In the genomic region with DNA sequence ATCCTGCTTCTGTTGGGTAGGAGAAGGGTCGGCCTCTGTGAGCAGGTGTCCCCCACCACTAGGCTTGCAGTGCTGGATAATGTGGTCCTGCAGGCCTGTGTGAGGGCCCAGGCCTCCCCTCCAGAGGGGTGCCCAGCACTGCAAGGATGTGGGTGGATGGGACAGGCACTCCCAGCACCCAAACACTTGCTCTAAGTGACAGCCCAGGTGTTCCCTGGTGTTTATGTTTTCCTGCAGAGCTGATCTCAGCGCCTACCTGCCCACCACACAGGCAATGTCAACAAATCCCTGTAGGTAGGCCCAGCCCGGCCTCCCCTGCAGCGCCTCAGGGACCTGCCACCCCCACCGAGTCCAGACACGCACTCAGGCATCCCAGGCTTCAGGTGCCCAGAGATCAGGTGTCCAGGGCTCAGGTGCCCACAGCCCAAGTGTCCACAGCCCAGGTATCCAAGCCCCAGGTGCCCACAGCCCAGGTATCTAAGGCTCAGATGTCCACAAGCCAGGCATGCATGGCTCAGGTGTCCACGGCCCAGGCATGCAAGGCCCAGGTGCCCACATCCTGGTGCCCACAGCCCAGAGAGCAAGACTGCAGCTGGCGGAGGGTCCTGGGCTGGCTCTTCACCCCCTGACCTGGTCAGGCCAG, we compare ENCODE assay signal across 13 cellular contexts. TPM values are rescaled to one million over a fixed set of nuclear protein-coding genes. Genes with fewer than 3 reads are reported as not detected.
DNase-seq lines count a peak whose midpoint lies in the region; ATAC-seq, FAIRE-seq and TF ChIP-seq lines count a peak whose summit lies in the region.
"Had no signal": no experiment of that assay in that cellular context is flagged by ENCODE, and none has a peak within 500 bp of the region (broad histone marks: within the 10 kb centered on the region; RNA-seq: fewer than 3 reads in every experiment).

No MANE protein-coding gene starts in this region.

- H3K27me3 Mint-ChIP-seq in activated CD8-positive, alpha-beta memory T cell treated with anti-CD3 and anti-CD28 coated beads, Interleukin-2, amount 10 ng/mL, durations not matched to agents 7 days and 5 days = no peaks in the 10 kb centered on the region
- peaks cover 5% of the 10 kb centered on the region for H3K27me3 Mint-ChIP-seq in endothelial cell (ENCODE audit: unreplicated experiment)

- H3K4me3 Mint-ChIP-seq in activated CD8-positive, alpha-beta memory T cell treated with anti-CD3 and anti-CD28 coated beads, Interleukin-2, amount 10 ng/mL, durations not matched to agents 7 days and 5 days = no peak overlapping the region
- no peak overlapping the region for H3K4me3 Mint-ChIP-seq in endothelial cell (ENCODE audit: unreplicated experiment)

- H3K27me3 ChIP-seq in BE2C = no peaks in the 10 kb centered on the region

- DNase-seq in cardiac septum (ENCODE audit: low spot score) (peak; percentile 71), Right ventricle myocardium inferior (ENCODE audit: missing footprints) (no peak), mesenteric fat pad (ENCODE audit: low spot score) (peak; percentile 81), urothelium cell line (ENCODE audit: low spot score) (no peak), NCI-H187 treated with DMSO at 0.1 percent for 48 hours (lab: John Stamatoyannopoulos, UW) (no peak), endothelial cell (ENCODE audit: low spot score) (no peak), BE2C (no peak)
- DNase-seq in activated CD8-positive, alpha-beta memory T cell treated with anti-CD3 and anti-CD28 coated beads, Interleukin-2, amount 10 ng/mL, durations not matched to agents 7 days and 5 days = no peak
- DNase-seq: activated gamma-delta T cell treated with Interleukin-2 at 50 U/mL for 16 hours, AML-193, NCI-H2029 had no signal

- H3K27ac Mint-ChIP-seq in activated CD8-positive, alpha-beta memory T cell treated with anti-CD3 and anti-CD28 coated beads, Interleukin-2, amount 10 ng/mL, durations not matched to agents 7 days and 5 days = peak overlapping the region; percentile 24
- H3K27ac Mint-ChIP-seq in endothelial cell (ENCODE audit: unreplicated experiment) = no peak overlapping the region
- H3K27ac Mint-ChIP-seq: stimulated activated effector memory CD8-positive, alpha-beta T cell treated with anti-CD3 and anti-CD28 coated beads, Interleukin-12 subunit alpha, Interleukin-12 subunit beta, amount 100 ng/mL, for 72 hours had no signal

- no peak for ATAC-seq in Right ventricle myocardium inferior
- no peak for ATAC-seq in activated CD8-positive, alpha-beta memory T cell treated with anti-CD3 and anti-CD28 coated beads, Interleukin-2, amount 10 ng/mL, durations not matched to agents 7 days and 5 days
- ATAC-seq: stimulated activated effector memory CD8-positive, alpha-beta T cell treated with anti-CD3 and anti-CD28 coated beads, Interleukin-12 subunit alpha, Interleukin-12 subunit beta, amount 100 ng/mL, for 72 hours had no signal

- no peak overlapping the region for H3K4me3 ChIP-seq in BE2C (ENCODE audit: low read depth, low read length)

- CTCF ChIA-PET in activated CD8-positive, alpha-beta memory T cell treated with anti-CD3 and anti-CD28 coated beads, Interleukin-2, amount 10 ng/mL, durations not matched to agents 7 days and 5 days (lab: Charles Lee) = no interaction called here

- H3K36me3 Mint-ChIP-seq in activated CD8-positive, alpha-beta memory T cell treated with anti-CD3 and anti-CD28 coated beads, Interleukin-2, amount 10 ng/mL, durations not matched to agents 7 days and 5 days = no peaks in the 10 kb centered on the region
- H3K36me3 Mint-ChIP-seq in endothelial cell (ENCODE audit: low read depth, unreplicated experiment) = no peaks in the 10 kb centered on the region
- H3K36me3 Mint-ChIP-seq: stimulated activated effector memory CD8-positive, alpha-beta T cell treated with anti-CD3 and anti-CD28 coated beads, Interleukin-12 subunit alpha, Interleukin-12 subunit beta, amount 100 ng/mL, for 72 hours had no signal

- TF ChIP-seq CTCF in endothelial cell (IDR thresholded peaks at IDR 0.05; ENCODE audit: unreplicated experiment) (no peak), BE2C (IDR thresholded peaks at IDR 0.05; ENCODE audit: low read depth, low read length) (no peak)

- H3K9me3 ChIP-seq in BE2C = no peaks in the 10 kb centered on the region
- H3K9me3 ChIP-seq: left lung had no signal

- H3K4me1 Mint-ChIP-seq in activated CD8-positive, alpha-beta memory T cell treated with anti-CD3 and anti-CD28 coated beads, Interleukin-2, amount 10 ng/mL, durations not matched to agents 7 days and 5 days = peaks cover 10% of the 10 kb centered on the region
- H3K4me1 Mint-ChIP-seq in endothelial cell (ENCODE audit: unreplicated experiment) = no peaks in the 10 kb centered on the region

- H3K9me3 Mint-ChIP-seq in activated CD8-positive, alpha-beta memory T cell treated with anti-CD3 and anti-CD28 coated beads, Interleukin-2, amount 10 ng/mL, durations not matched to agents 7 days and 5 days (ENCODE audit: low read depth) = no peaks in the 10 kb centered on the region
- no peaks in the 10 kb centered on the region for H3K9me3 Mint-ChIP-seq in endothelial cell (ENCODE audit: unreplicated experiment)
- H3K9me3 Mint-ChIP-seq: stimulated activated effector memory CD8-positive, alpha-beta T cell treated with anti-CD3 and anti-CD28 coated beads, Interleukin-12 subunit alpha, Interleukin-12 subunit beta, amount 100 ng/mL, for 72 hours had no signal

- intact Hi-C loops in cardiac septum (cut with DNase I) = no loop called here
- intact Hi-C loops in Right ventricle myocardium inferior (cut with DNase I) = loop anchor here (10.0 kb wide), 1 partner anchor 104 kb away; no protein-coding TSS in a partner anchor

- FAIRE-seq in urothelium cell line (lab: Jason Lieb, UNC) = peak; percentile 23

- H3K36me3 ChIP-seq in BE2C = no peaks in the 10 kb centered on the region
- H3K36me3 ChIP-seq: left lung had no signal

- no peaks in the 10 kb centered on the region for H3K4me1 ChIP-seq in BE2C

RNA-seq across cellular contexts. Expression of a gene that starts 59.2 kb away (rescaled TPM):
- total RNA-seq in cardiac septum = 6.5 TPM
- total RNA-seq in Right ventricle myocardium inferior = 0.73 TPM
- under 1 TPM; 0.30 to 0.50 TPM for total RNA-seq in activated CD8-positive, alpha-beta memory T cell treated with anti-CD3 and anti-CD28 coated beads, Interleukin-2, amount 10 ng/mL, durations not matched to agents 7 days and 5 days
- 1.3 TPM for total RNA-seq in mesenteric fat pad
- 1.0 TPM for total RNA-seq in endothelial cell (ENCODE audit: unreplicated experiment)
- polyA plus RNA-seq in BE2C (2012; ENCODE audit: insufficient read depth, insufficient read length, low read depth) = not detected

Comparison
In these comparisons a context has a peak if more than half of its experiments do, and no peak if none do; other contexts are left out.
1. DNase-seq: peak in cardiac septum (single experiment) and mesenteric fat pad (single experiment); none in Right ventricle myocardium inferior (single experiment), activated CD8-positive, alpha-beta memory T cell treated with anti-CD3 and anti-CD28 coated beads, Interleukin-2, amount 10 ng/mL, durations not matched to agents 7 days and 5 days (single experiment), urothelium cell line (single experiment), NCI-H187 treated with DMSO at 0.1 percent for 48 hours (single experiment), endothelial cell (single experiment) and BE2C (single experiment).